In the genomic region with DNA sequence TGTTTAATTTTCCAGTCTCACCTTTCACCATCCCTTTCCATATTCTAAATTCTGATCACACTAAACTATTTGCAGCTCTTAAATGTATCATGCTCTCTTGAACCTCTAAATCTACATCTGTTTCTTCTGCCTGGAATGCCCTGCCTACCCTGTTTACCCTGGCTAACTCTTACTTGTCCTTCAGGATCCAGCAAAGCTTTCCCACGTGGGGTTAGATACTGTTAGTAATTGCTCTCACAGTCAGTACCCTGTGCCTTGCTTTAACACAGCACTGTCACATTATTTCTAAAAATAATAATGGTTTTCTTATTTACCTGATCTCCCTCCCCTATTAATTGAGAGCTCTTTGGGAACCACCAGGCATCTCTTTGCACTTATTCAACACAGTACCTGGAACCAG, we compare ENCODE assay signal across 37 cellular contexts.
"Had no signal": no experiment of that assay in that cellular context is flagged by ENCODE, and none has a peak within 500 bp of the region (broad histone marks: within the 10 kb centered on the region; RNA-seq: fewer than 3 reads in every experiment).

No MANE protein-coding gene starts in this region.

- H3K36me3 ChIP-seq: ascending aorta, cardiac muscle cell had no signal

- FAIRE-seq: bronchial epithelial cell, TTC549 had no signal

- H3K27me3 ChIP-seq: ascending aorta, cardiac muscle cell had no signal

- H3K9me3 ChIP-seq: ascending aorta had no signal

- DNase-seq: activated B cell treated with CpG ODN at 0.5 μM for 24 hours; activated CD4-positive, alpha-beta memory T cell treated with anti-CD3 and anti-CD28 coated beads for 36 hours; activated CD4-positive, alpha-beta T cell treated with anti-CD3 and anti-CD28 coated beads for 4 hours; activated CD4-positive, alpha-beta T cell treated with anti-CD3 and anti-CD28 coated beads, Interleukin-2, amount 10 ng/mL, durations not matched to agents 24 days and 14 days; activated CD4-positive, alpha-beta T cell treated with anti-CD3 and anti-CD28 coated beads, Interleukin-2, amount 50 U/mL, for 1 hour; activated CD4-positive, alpha-beta T cell treated with anti-CD3 and anti-CD28 coated beads, Interleukin-2, amount 50 U/mL, for 4 hours; activated CD4-positive, CD25-positive, alpha-beta regulatory T cell treated with anti-CD3 and anti-CD28 coated beads, Interleukin-2, amount 50 U/mL, for 72 hours; activated CD8-positive, alpha-beta memory T cell treated with anti-CD3 and anti-CD28 coated beads, Interleukin-2, amount 50 U/mL, for 4 hours; activated CD8-positive, alpha-beta T cell treated with anti-CD3 and anti-CD28 coated beads for 36 hours; activated gamma-delta T cell; activated naive CD4-positive, alpha-beta T cell treated with anti-CD3 and anti-CD28 coated beads, Interleukin-2, amount 10 ng/mL, durations not matched to agents 7 days and 5 days; activated naive CD4-positive, alpha-beta T cell treated with Interleukin-2 at 50 U/mL for 16 hours; activated naive CD8-positive, alpha-beta T cell treated with anti-CD3 and anti-CD28 coated beads, Interleukin-2, amount 10 ng/mL, durations not matched to agents 7 days and 5 days; activated naive CD8-positive, alpha-beta T cell treated with anti-CD3 and anti-CD28 coated beads, Interleukin-2, amount 50 U/mL, for 24 hours; activated T-cell treated with anti-CD3 and anti-CD28 coated beads for 4 hours; activated T-cell treated with anti-CD3 and anti-CD28 coated beads, Interleukin-2, amount 50 U/mL, for 1 hour; activated T-cell treated with anti-CD3 and anti-CD28 coated beads, Interleukin-2, amount 50 U/mL, for 4 hours; activated T-cell treated with anti-CD3 and anti-CD28 coated beads, Interleukin-2, amount 50 U/mL, for 72 hours; amygdala; anterior cingulate cortex; caudate nucleus; cerebellar nuclear complex; T-helper 1 cell; T-helper 2 cell; T-helper 9 cell had no signal

- H3K4me1 ChIP-seq: ascending aorta had no signal

- H3K27ac ChIP-seq: ascending aorta, VCaP had no signal

- H3K27ac Mint-ChIP-seq: activated B cell treated with CpG ODN at 0.5 μM for 24 hours; activated CD4-positive, alpha-beta memory T cell treated with anti-CD3 and anti-CD28 coated beads for 36 hours; activated CD4-positive, alpha-beta T cell treated with anti-CD3 and anti-CD28 coated beads, Interleukin-2, amount 10 ng/mL, durations not matched to agents 24 days and 14 days; activated CD8-positive, alpha-beta T cell treated with anti-CD3 and anti-CD28 coated beads for 36 hours; activated naive CD4-positive, alpha-beta T cell treated with anti-CD3 and anti-CD28 coated beads, Interleukin-2, amount 10 ng/mL, durations not matched to agents 7 days and 5 days; activated naive CD8-positive, alpha-beta T cell; activated naive CD8-positive, alpha-beta T cell treated with anti-CD3 and anti-CD28 coated beads, Interleukin-2, amount 10 ng/mL, durations not matched to agents 7 days and 5 days; activated naive CD8-positive, alpha-beta T cell treated with anti-CD3 and anti-CD28 coated beads, Interleukin-2, amount 50 U/mL, for 24 hours; activated T-cell treated with anti-CD3 and anti-CD28 coated beads, Interleukin-2, amount 50 U/mL, for 72 hours; activated T-helper 1 cell treated with anti-CD3 and anti-CD28 coated beads, Interleukin-12 subunit alpha, Interleukin-12 subunit beta, Interleukin-2, Interleukin-4 antibody, amounts not matched to agents 30 ng/mL and 10 ng/mL and 1 ng/mL, durations not matched to agents 14 hours and 24 hours and 36 hours; activated T-helper 17 cell treated with anti-CD3 and anti-CD28 coated beads, Interleukin-2, amount 50 U/mL, for 72 hours; brain; T-helper 1 cell treated with Interleukin-12 subunit alpha and Interleukin-12 subunit beta and Interleukin-4 antibody, amounts not matched to agents 30 μg/mL and 1 μg/mL, for 36 hours; T-helper 2 cell treated with Interferon-gamma antibody and Interleukin-4, amounts not matched to agents 5 μg/mL and 100 μg/mL, for 36 hours had no signal

- H3K9me3 Mint-ChIP-seq: activated B cell treated with CpG ODN at 0.5 μM for 24 hours; activated CD4-positive, alpha-beta memory T cell treated with anti-CD3 and anti-CD28 coated beads for 36 hours; activated CD4-positive, alpha-beta T cell treated with anti-CD3 and anti-CD28 coated beads, Interleukin-2, amount 10 ng/mL, durations not matched to agents 24 days and 14 days; activated CD8-positive, alpha-beta T cell treated with anti-CD3 and anti-CD28 coated beads for 36 hours; activated naive CD4-positive, alpha-beta T cell treated with anti-CD3 and anti-CD28 coated beads, Interleukin-2, amount 10 ng/mL, durations not matched to agents 7 days and 5 days; activated naive CD8-positive, alpha-beta T cell treated with anti-CD3 and anti-CD28 coated beads, Interleukin-2, amount 10 ng/mL, durations not matched to agents 7 days and 5 days; activated naive CD8-positive, alpha-beta T cell treated with anti-CD3 and anti-CD28 coated beads, Interleukin-2, amount 50 U/mL, for 24 hours; activated T-cell treated with anti-CD3 and anti-CD28 coated beads, Interleukin-2, amount 50 U/mL, for 4 hours; activated T-cell treated with anti-CD3 and anti-CD28 coated beads, Interleukin-2, amount 50 U/mL, for 72 hours; activated T-helper 1 cell treated with anti-CD3 and anti-CD28 coated beads, Interleukin-12 subunit alpha, Interleukin-12 subunit beta, Interleukin-2, Interleukin-4 antibody, amounts not matched to agents 30 ng/mL and 10 ng/mL and 1 ng/mL, durations not matched to agents 14 hours and 24 hours and 36 hours; activated T-helper 17 cell treated with anti-CD3 and anti-CD28 coated beads, Interleukin-2, amount 50 U/mL, for 72 hours; brain; central memory CD8-positive, alpha-beta T cell; T-helper 1 cell treated with Interleukin-12 subunit alpha and Interleukin-12 subunit beta and Interleukin-4 antibody, amounts not matched to agents 30 μg/mL and 1 μg/mL, for 36 hours; T-helper 2 cell treated with Interferon-gamma antibody and Interleukin-4, amounts not matched to agents 5 μg/mL and 100 μg/mL, for 36 hours had no signal

- H3K4me3 ChIP-seq: ascending aorta, cardiac muscle cell had no signal

- H3K4me1 Mint-ChIP-seq: activated B cell treated with CpG ODN at 0.5 μM for 24 hours; activated CD4-positive, alpha-beta T cell treated with anti-CD3 and anti-CD28 coated beads, Interleukin-2, amount 10 ng/mL, durations not matched to agents 24 days and 14 days; activated naive CD4-positive, alpha-beta T cell treated with anti-CD3 and anti-CD28 coated beads, Interleukin-2, amount 10 ng/mL, durations not matched to agents 7 days and 5 days; activated naive CD8-positive, alpha-beta T cell treated with anti-CD3 and anti-CD28 coated beads, Interleukin-2, amount 10 ng/mL, durations not matched to agents 7 days and 5 days; activated naive CD8-positive, alpha-beta T cell treated with anti-CD3 and anti-CD28 coated beads, Interleukin-2, amount 50 U/mL, for 24 hours; activated T-helper 17 cell treated with anti-CD3 and anti-CD28 coated beads, Interleukin-2, amount 50 U/mL, for 72 hours; central memory CD8-positive, alpha-beta T cell had no signal

- H3K36me3 Mint-ChIP-seq: activated naive CD4-positive, alpha-beta T cell treated with anti-CD3 and anti-CD28 coated beads, Interleukin-2, amount 10 ng/mL, durations not matched to agents 7 days and 5 days; activated naive CD8-positive, alpha-beta T cell; activated naive CD8-positive, alpha-beta T cell treated with anti-CD3 and anti-CD28 coated beads, Interleukin-2, amount 10 ng/mL, durations not matched to agents 7 days and 5 days; brain had no signal

- H3K27me3 Mint-ChIP-seq: activated B cell treated with CpG ODN at 0.5 μM for 24 hours; activated CD4-positive, alpha-beta memory T cell treated with anti-CD3 and anti-CD28 coated beads for 36 hours; activated CD4-positive, alpha-beta T cell treated with anti-CD3 and anti-CD28 coated beads, Interleukin-2, amount 10 ng/mL, durations not matched to agents 24 days and 14 days; activated CD8-positive, alpha-beta T cell treated with anti-CD3 and anti-CD28 coated beads for 36 hours; activated naive CD4-positive, alpha-beta T cell treated with anti-CD3 and anti-CD28 coated beads, Interleukin-2, amount 10 ng/mL, durations not matched to agents 7 days and 5 days; activated naive CD8-positive, alpha-beta T cell; activated naive CD8-positive, alpha-beta T cell treated with anti-CD3 and anti-CD28 coated beads, Interleukin-2, amount 50 U/mL, for 24 hours; activated T-helper 17 cell treated with anti-CD3 and anti-CD28 coated beads, Interleukin-2, amount 50 U/mL, for 72 hours; brain; central memory CD8-positive, alpha-beta T cell had no signal

- ATAC-seq: activated CD8-positive, alpha-beta T cell treated with anti-CD3 and anti-CD28 coated beads for 36 hours; activated naive CD8-positive, alpha-beta T cell treated with anti-CD3 and anti-CD28 coated beads, Interleukin-2, amount 50 U/mL, for 24 hours; activated T-cell treated with anti-CD3 and anti-CD28 coated beads, Interleukin-2, amount 50 U/mL, for 4 hours; activated T-cell treated with anti-CD3 and anti-CD28 coated beads, Interleukin-2, amount 50 U/mL, for 72 hours; activated T-helper 17 cell treated with anti-CD3 and anti-CD28 coated beads, Interleukin-2, amount 50 U/mL, for 72 hours had no signal

- H3K4me3 Mint-ChIP-seq: activated B cell treated with CpG ODN at 0.5 μM for 24 hours; activated CD4-positive, alpha-beta memory T cell treated with anti-CD3 and anti-CD28 coated beads for 36 hours; activated CD4-positive, alpha-beta T cell treated with anti-CD3 and anti-CD28 coated beads, Interleukin-2, amount 10 ng/mL, durations not matched to agents 24 days and 14 days; activated CD8-positive, alpha-beta T cell treated with anti-CD3 and anti-CD28 coated beads for 36 hours; activated naive CD4-positive, alpha-beta T cell treated with anti-CD3 and anti-CD28 coated beads, Interleukin-2, amount 10 ng/mL, durations not matched to agents 7 days and 5 days; activated naive CD8-positive, alpha-beta T cell; activated naive CD8-positive, alpha-beta T cell treated with anti-CD3 and anti-CD28 coated beads, Interleukin-2, amount 10 ng/mL, durations not matched to agents 7 days and 5 days; activated naive CD8-positive, alpha-beta T cell treated with anti-CD3 and anti-CD28 coated beads, Interleukin-2, amount 50 U/mL, for 24 hours; activated T-cell treated with anti-CD3 and anti-CD28 coated beads, Interleukin-2, amount 50 U/mL, for 4 hours; activated T-cell treated with anti-CD3 and anti-CD28 coated beads, Interleukin-2, amount 50 U/mL, for 72 hours; activated T-helper 1 cell treated with anti-CD3 and anti-CD28 coated beads, Interleukin-12 subunit alpha, Interleukin-12 subunit beta, Interleukin-2, Interleukin-4 antibody, amounts not matched to agents 30 ng/mL and 10 ng/mL and 1 ng/mL, durations not matched to agents 14 hours and 24 hours and 36 hours; activated T-helper 17 cell treated with anti-CD3 and anti-CD28 coated beads, Interleukin-2, amount 50 U/mL, for 72 hours; brain; central memory CD8-positive, alpha-beta T cell; T-helper 1 cell treated with Interleukin-12 subunit alpha and Interleukin-12 subunit beta and Interleukin-4 antibody, amounts not matched to agents 30 μg/mL and 1 μg/mL, for 36 hours; T-helper 2 cell treated with Interferon-gamma antibody and Interleukin-4, amounts not matched to agents 5 μg/mL and 100 μg/mL, for 36 hours had no signal
